25 cellular contexts compared by ENCODE assay signal in the genomic region with DNA sequence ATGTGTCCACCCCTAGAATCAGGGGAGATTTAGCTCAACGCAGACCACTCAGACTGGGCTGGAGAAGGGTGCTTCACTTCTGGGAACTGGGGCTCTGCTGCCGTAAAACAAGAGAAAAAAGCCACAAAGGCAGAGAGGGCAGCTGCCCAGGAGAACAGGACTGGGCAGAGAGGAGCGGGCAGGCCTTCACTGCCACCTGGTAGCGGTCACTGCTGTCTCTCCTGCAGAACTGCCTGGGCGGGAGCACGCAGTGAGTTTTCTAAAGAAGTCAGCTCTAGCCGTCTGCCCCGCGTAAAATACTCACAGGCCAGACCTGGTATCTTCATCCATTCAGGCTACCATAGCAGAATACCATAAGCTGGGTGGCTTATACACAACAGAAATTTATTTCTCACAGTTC.
"Had no signal": no experiment of that assay in that cellular context is flagged by ENCODE, and none has a peak within 500 bp of the region (broad histone marks: within the 10 kb centered on the region; RNA-seq: fewer than 3 reads in every experiment).

No MANE protein-coding gene starts in this region.

- ATAC-seq: activated CD4-positive, CD25-positive, alpha-beta regulatory T cell treated with anti-CD3 and anti-CD28 coated beads, Interleukin-2, amount 50 U/mL, for 24 hours; activated CD8-positive, alpha-beta T cell treated with anti-CD3 and anti-CD28 coated beads, Interleukin-2, amount 10 ng/mL, durations not matched to agents 7 days and 5 days; body of pancreas; Panc1 had no signal

- H3K27ac ChIP-seq: ascending aorta, body of pancreas, KMS-11, SJSA1 had no signal

- H3K27me3 ChIP-seq: ascending aorta, body of pancreas, MG63, SJSA1 had no signal

- DNase-seq: activated CD4-positive, alpha-beta T cell treated with anti-CD3 and anti-CD28 coated beads for 4 hours; activated CD8-positive, alpha-beta memory T cell treated with anti-CD3 and anti-CD28 coated beads, Interleukin-2, amount 50 U/mL, for 48 hours; activated CD8-positive, alpha-beta T cell treated with anti-CD3 and anti-CD28 coated beads, Interleukin-2, amount 10 ng/mL, durations not matched to agents 7 days and 5 days; activated effector memory CD4-positive, alpha-beta T cell treated with Interleukin-2 at 50 U/mL for 16 hours; activated naive CD4-positive, alpha-beta T cell; activated T-cell treated with anti-CD3 and anti-CD28 coated beads, Interleukin-2, amount 50 U/mL, for 1 hour; body of pancreas; cerebellar nuclear complex; MG63; MV-4-11; NCI-H1105; NCI-H1436; NCI-H1694 treated with DMSO at 0.1 percent for 48 hours; NCI-H2029 treated with DMSO at 0.1 percent for 48 hours; NCI-H510A treated with DMSO at 0.1 percent for 48 hours; NCI-H69; NK-92 treated with Interleukin-12 subunit alpha and Interleukin-12 subunit beta, amount 100 ng/mL, for 24 hours; OCI-M1; Right ventricle myocardium superior; RPMI8226 had no signal
